In the genomic region with DNA sequence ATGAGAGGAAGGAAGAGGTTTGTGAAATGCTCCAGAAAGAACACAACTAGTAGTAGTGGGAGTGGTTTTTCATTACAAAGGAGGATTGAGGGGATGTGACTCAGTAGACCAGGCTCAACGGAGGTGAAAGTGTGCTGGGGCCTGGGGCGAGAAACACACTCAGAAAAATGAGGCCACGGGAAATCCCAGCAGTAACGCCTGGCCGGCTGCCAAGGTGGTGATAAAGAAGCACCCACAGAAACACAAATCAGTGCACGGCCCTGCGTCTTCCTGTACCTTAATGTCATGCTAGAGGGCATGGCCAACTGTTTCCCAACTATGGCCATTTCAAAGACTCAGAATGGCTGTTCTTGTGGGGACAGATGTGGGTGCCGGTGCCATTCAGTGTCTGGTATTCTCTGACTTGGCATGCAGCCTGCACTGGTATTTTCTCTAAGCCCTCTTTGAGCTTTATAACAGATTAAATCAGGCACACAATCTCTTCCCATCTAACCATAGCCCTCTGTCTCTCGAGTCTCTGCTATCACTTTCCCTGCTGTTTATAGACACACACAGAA, we compare ENCODE assay signal across 10 cellular contexts. TPM values are rescaled to one million over a fixed set of nuclear protein-coding genes. Genes with fewer than 3 reads are reported as not detected.
DNase-seq lines count a peak whose midpoint lies in the region; ATAC-seq and TF ChIP-seq lines count a peak whose summit lies in the region.
"Had no signal": no experiment of that assay in that cellular context is flagged by ENCODE, and none has a peak within 500 bp of the region (broad histone marks: within the 10 kb centered on the region; RNA-seq: fewer than 3 reads in every experiment).

No MANE protein-coding gene starts in this region.

- H3K4me3 ChIP-seq in CD4-positive, CD25-positive, alpha-beta regulatory T cell (ENCODE audit: low read depth, low read length) = no peak overlapping the region
- H3K4me3 ChIP-seq in effector memory CD4-positive, alpha-beta T cell (ENCODE audit: insufficient read depth, low read depth, low read length, poor library complexity, severe bottlenecking) = no peak overlapping the region
- H3K4me3 ChIP-seq: cardiac muscle cell, thyroid gland had no signal

- H3K36me3 Mint-ChIP-seq in CD4-positive, CD25-positive, alpha-beta regulatory T cell = peaks cover 22% of the 10 kb centered on the region
- peaks cover 21% of the 10 kb centered on the region for H3K36me3 Mint-ChIP-seq in activated CD4-positive, alpha-beta T cell treated with anti-CD3 and anti-CD28 coated beads, Interleukin-2, amount 10 ng/mL, durations not matched to agents 7 days and 5 days (ENCODE audit: low read depth)
- H3K36me3 Mint-ChIP-seq in HFFc6 (ENCODE audit: low read depth) = peaks cover 7% of the 10 kb centered on the region; the same call in 1 of the 2 replicates

- no peaks in the 10 kb centered on the region for H3K27me3 Mint-ChIP-seq in CD4-positive, CD25-positive, alpha-beta regulatory T cell
- H3K27me3 Mint-ChIP-seq in activated CD4-positive, alpha-beta T cell treated with anti-CD3 and anti-CD28 coated beads, Interleukin-2, amount 10 ng/mL, durations not matched to agents 7 days and 5 days = no peaks in the 10 kb centered on the region
- no peaks in the 10 kb centered on the region; the same call in 1 of the 2 replicates for H3K27me3 Mint-ChIP-seq in HFFc6 (ENCODE audit: insufficient read depth)

- peaks cover 0 to 5% (median 2%) of the 10 kb centered on the region in 4 donors for H3K4me1 Mint-ChIP-seq in CD4-positive, CD25-positive, alpha-beta regulatory T cell
- peaks cover 8% of the 10 kb centered on the region for H3K4me1 Mint-ChIP-seq in activated CD4-positive, alpha-beta T cell treated with anti-CD3 and anti-CD28 coated beads, Interleukin-2, amount 10 ng/mL, durations not matched to agents 7 days and 5 days
- no peaks in the 10 kb centered on the region for H3K4me1 Mint-ChIP-seq in HFFc6 (ENCODE audit: low read depth)

- H3K27me3 ChIP-seq in CD4-positive, CD25-positive, alpha-beta regulatory T cell (ENCODE audit: control insufficient read depth, insufficient read depth, low read length) = no peaks in the 10 kb centered on the region
- H3K27me3 ChIP-seq in effector memory CD4-positive, alpha-beta T cell (replicated peaks; ENCODE audit: control insufficient read depth, insufficient read depth, low read length, poor library complexity, severe bottlenecking) = no peaks in the 10 kb centered on the region
- H3K27me3 ChIP-seq: cardiac muscle cell, thyroid gland had no signal

- POLR2A ChIA-PET in activated CD4-positive, alpha-beta T cell treated with anti-CD3 and anti-CD28 coated beads, Interleukin-2, amount 10 ng/mL, durations not matched to agents 7 days and 5 days (lab: Charles Lee) = no interaction called here

- peaks cover 16% of the 10 kb centered on the region for H3K4me1 ChIP-seq in CD4-positive, CD25-positive, alpha-beta regulatory T cell (ENCODE audit: control insufficient read depth, insufficient read depth, low read length, poor library complexity, severe bottlenecking)
- H3K4me1 ChIP-seq in effector memory CD4-positive, alpha-beta T cell (ENCODE audit: control insufficient read depth, insufficient read depth, low read length, poor library complexity, severe bottlenecking) = peaks cover 20% of the 10 kb centered on the region

- H3K9me3 ChIP-seq in CD4-positive, CD25-positive, alpha-beta regulatory T cell (ENCODE audit: control insufficient read depth in 2 of 2, low read length in 2 of 2) = no peaks in the 10 kb centered on the region
- no peaks in the 10 kb centered on the region for H3K9me3 ChIP-seq in effector memory CD4-positive, alpha-beta T cell (ENCODE audit: control insufficient read depth, low read length)
- H3K9me3 ChIP-seq: thyroid gland had no signal

- CTCF ChIA-PET in activated CD4-positive, alpha-beta T cell treated with anti-CD3 and anti-CD28 coated beads, Interleukin-2, amount 10 ng/mL, durations not matched to agents 7 days and 5 days (lab: Charles Lee) = no interaction called here

- no peak for TF ChIP-seq CTCF in HFFc6 (IDR thresholded peaks at IDR 0.05)

- H3K36me3 ChIP-seq in CD4-positive, CD25-positive, alpha-beta regulatory T cell (ENCODE audit: control insufficient read depth, insufficient read depth, low read length) = peaks cover 10% of the 10 kb centered on the region
- H3K36me3 ChIP-seq in effector memory CD4-positive, alpha-beta T cell (ENCODE audit: control insufficient read depth, insufficient read depth, low read length) = peaks cover 5% of the 10 kb centered on the region
- H3K36me3 ChIP-seq: cardiac muscle cell, thyroid gland had no signal

- DNase-seq in CD4-positive, CD25-positive, alpha-beta regulatory T cell = peak; percentile 27 to 67 (median 44)
- peak; percentile 52 for DNase-seq in activated CD4-positive, alpha-beta T cell treated with anti-CD3 and anti-CD28 coated beads, Interleukin-2, amount 10 ng/mL, durations not matched to agents 7 days and 5 days
- DNase-seq in effector memory CD4-positive, alpha-beta T cell = peak; percentile 55 to 60 (median 57)
- peak; percentile 82 to 86 (median 82) for DNase-seq in stimulated activated CD4-positive, alpha-beta T cell treated with anti-CD3 and anti-CD28 coated beads, TNF-alpha, amount 100 ng/mL, for 48 hours (ENCODE audit: low read depth in 3 of 3)
- DNase-seq in HFFc6 (no peak), DMS53 treated with DMSO at 0.1 percent for 48 hours (lab: John Stamatoyannopoulos, UW; ENCODE audit: unreplicated experiment) (no peak), NCI-H510A treated with DMSO at 0.1 percent for 48 hours (lab: John Stamatoyannopoulos, UW) (no peak)

- peak; percentile 57 to 59 for ATAC-seq in CD4-positive, CD25-positive, alpha-beta regulatory T cell (ENCODE audit: low read depth in 2 of 2)
- ATAC-seq in HG02798 (IDR thresholded peaks at IDR 0.05; ENCODE audit: poor library complexity, unreplicated experiment) = peak; percentile 41

- H3K27ac ChIP-seq in CD4-positive, CD25-positive, alpha-beta regulatory T cell (ENCODE audit: insufficient read depth, low read length, poor library complexity, severe bottlenecking) = peak overlapping the region; percentile 30
- H3K27ac ChIP-seq in effector memory CD4-positive, alpha-beta T cell (ENCODE audit: insufficient read depth, low read length, poor library complexity, severe bottlenecking) = peak overlapping the region; percentile 25
- H3K27ac ChIP-seq: cardiac muscle cell, thyroid gland had no signal

- no peak overlapping the region for H3K4me3 Mint-ChIP-seq in CD4-positive, CD25-positive, alpha-beta regulatory T cell
- no peak overlapping the region for H3K4me3 Mint-ChIP-seq in activated CD4-positive, alpha-beta T cell treated with anti-CD3 and anti-CD28 coated beads, Interleukin-2, amount 10 ng/mL, durations not matched to agents 7 days and 5 days
- H3K4me3 Mint-ChIP-seq in HFFc6 = no peak overlapping the region

- no peak overlapping the region for H3K27ac Mint-ChIP-seq in CD4-positive, CD25-positive, alpha-beta regulatory T cell
- H3K27ac Mint-ChIP-seq in activated CD4-positive, alpha-beta T cell treated with anti-CD3 and anti-CD28 coated beads, Interleukin-2, amount 10 ng/mL, durations not matched to agents 7 days and 5 days = no peak overlapping the region
- H3K27ac Mint-ChIP-seq in HFFc6 = no peak overlapping the region

- H3K9me3 Mint-ChIP-seq in CD4-positive, CD25-positive, alpha-beta regulatory T cell = no peaks in the 10 kb centered on the region
- no peaks in the 10 kb centered on the region for H3K9me3 Mint-ChIP-seq in activated CD4-positive, alpha-beta T cell treated with anti-CD3 and anti-CD28 coated beads, Interleukin-2, amount 10 ng/mL, durations not matched to agents 7 days and 5 days
- H3K9me3 Mint-ChIP-seq in HFFc6 = no peaks in the 10 kb centered on the region

RNA-seq across cellular contexts. Expression of gene URB2, which starts 38.2 kb away (rescaled TPM):
- 10.4 TPM for total RNA-seq in CD4-positive, CD25-positive, alpha-beta regulatory T cell
- polyA plus RNA-seq in CD4-positive, CD25-positive, alpha-beta regulatory T cell = 10 to 100 TPM in 1 of 4 donors, 1 to 10 TPM in 3; 2.9 to 10.2 (median 5.3) TPM
- total RNA-seq in activated CD4-positive, alpha-beta T cell treated with anti-CD3 and anti-CD28 coated beads, Interleukin-2, amount 10 ng/mL, durations not matched to agents 7 days and 5 days = 10 to 100 TPM; 15.1 to 15.6 TPM
- 10 to 100 TPM in 3 of 6 experiments, 1 to 10 TPM in 3; 8.8 to 12.6 (median 9.8) TPM for total RNA-seq in HFFc6 (2021; fragmentation: NEBNext Ultra II Directional; extraction: Animal tissue kit (Norgen Biotek cat#: 25700))

RNA-seq across cellular contexts. Expression of gene TAF5L, which starts 38.3 kb away (rescaled TPM):
- 33.6 TPM for total RNA-seq in CD4-positive, CD25-positive, alpha-beta regulatory T cell
- 10 to 100 TPM in 1 of 4 donors, 1 to 10 TPM in 3; 4.6 to 11.3 (median 5.4) TPM for polyA plus RNA-seq in CD4-positive, CD25-positive, alpha-beta regulatory T cell
- 10 to 100 TPM; 25.7 to 25.9 TPM for total RNA-seq in activated CD4-positive, alpha-beta T cell treated with anti-CD3 and anti-CD28 coated beads, Interleukin-2, amount 10 ng/mL, durations not matched to agents 7 days and 5 days
- 10 to 100 TPM; 17.6 to 20.7 (median 20.3) TPM for total RNA-seq in HFFc6 (2021; fragmentation: NEBNext Ultra II Directional; extraction: Animal tissue kit (Norgen Biotek cat#: 25700))

Comparison
In these comparisons a context has a peak if more than half of its experiments do, and no peak if none do; other contexts are left out.
1. DNase-seq: peak in CD4-positive, CD25-positive, alpha-beta regulatory T cell (3 of 3), activated CD4-positive, alpha-beta T cell treated with anti-CD3 and anti-CD28 coated beads, Interleukin-2, amount 10 ng/mL, durations not matched to agents 7 days and 5 days (single experiment), effector memory CD4-positive, alpha-beta T cell (3 of 3) and stimulated activated CD4-positive, alpha-beta T cell treated with anti-CD3 and anti-CD28 coated beads, TNF-alpha, amount 100 ng/mL, for 48 hours (3 of 3); none in HFFc6 (single experiment), DMS53 treated with DMSO at 0.1 percent for 48 hours (single experiment) and NCI-H510A treated with DMSO at 0.1 percent for 48 hours (single experiment).